ENCODE assay signal across 2 cellular contexts in the genomic region with DNA sequence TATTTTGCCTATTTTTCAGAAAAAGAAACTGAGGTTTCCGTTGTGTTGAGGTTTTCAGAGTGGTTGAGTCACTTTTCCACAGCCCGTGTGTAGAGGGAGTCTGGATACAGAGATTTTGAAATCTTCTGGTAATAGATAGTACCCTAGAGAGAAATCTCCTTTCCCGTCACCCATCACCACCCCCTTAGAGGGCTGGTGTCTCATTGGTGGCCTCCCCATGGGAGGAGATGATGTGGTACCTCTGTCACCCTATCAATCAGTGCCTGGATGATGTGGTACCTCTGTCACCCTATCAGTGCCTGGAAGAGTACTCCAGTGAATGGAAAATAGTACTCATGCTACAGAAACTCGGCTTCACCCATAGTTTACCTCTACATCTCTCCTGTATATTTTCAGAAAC.
TF ChIP-seq lines count a peak whose summit lies in the region.

No MANE protein-coding gene starts in this region.

TF ChIP-seq in HCT116, 20 proteins besides CTCF, POLR2A, EP300 and RAD21 (continued from another document):
- TF ChIP-seq, protein P1, sequence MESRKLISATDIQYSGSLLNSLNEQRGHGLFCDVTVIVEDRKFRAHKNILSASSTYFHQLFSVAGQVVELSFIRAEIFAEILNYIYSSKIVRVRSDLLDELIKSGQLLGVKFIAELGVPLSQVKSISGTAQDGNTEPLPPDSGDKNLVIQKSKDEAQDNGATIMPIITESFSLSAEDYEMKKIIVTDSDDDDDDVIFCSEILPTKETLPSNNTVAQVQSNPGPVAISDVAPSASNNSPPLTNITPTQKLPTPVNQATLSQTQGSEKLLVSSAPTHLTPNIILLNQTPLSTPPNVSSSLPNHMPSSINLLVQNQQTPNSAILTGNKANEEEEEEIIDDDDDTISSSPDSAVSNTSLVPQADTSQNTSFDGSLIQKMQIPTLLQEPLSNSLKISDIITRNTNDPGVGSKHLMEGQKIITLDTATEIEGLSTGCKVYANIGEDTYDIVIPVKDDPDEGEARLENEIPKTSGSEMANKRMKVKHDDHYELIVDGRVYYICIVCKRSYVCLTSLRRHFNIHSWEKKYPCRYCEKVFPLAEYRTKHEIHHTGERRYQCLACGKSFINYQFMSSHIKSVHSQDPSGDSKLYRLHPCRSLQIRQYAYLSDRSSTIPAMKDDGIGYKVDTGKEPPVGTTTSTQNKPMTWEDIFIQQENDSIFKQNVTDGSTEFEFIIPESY (IDR thresholded peaks at IDR 0.05; ENCODE audit: extremely low read depth, insufficient replicate concordance, low read length) = no peak
- TF ChIP-seq TCF7L2 (IDR thresholded peaks at IDR 0.05; ENCODE audit: borderline replicate concordance, extremely low read depth, insufficient read depth, insufficient read length) (no peak), JUND (IDR thresholded peaks at IDR 0.05) (no peak), CBX3 (IDR thresholded peaks at IDR 0.05; ENCODE audit: low read depth) (no peak), CEBPB (IDR thresholded peaks at IDR 0.05; ENCODE audit: low read depth) (no peak), SRF (IDR thresholded peaks at IDR 0.05; ENCODE audit: low read depth) (no peak), ZFX (IDR thresholded peaks at IDR 0.05) (no peak), EGR1 (IDR thresholded peaks at IDR 0.05; ENCODE audit: low read depth) (no peak), SIN3A (IDR thresholded peaks at IDR 0.05; ENCODE audit: low read depth) (no peak), POLR2AphosphoS5 (IDR thresholded peaks at IDR 0.05; ENCODE audit: low read depth, low read length) (no peak), ELF1 (IDR thresholded peaks at IDR 0.05; ENCODE audit: borderline replicate concordance, low read depth) (no peak), ZNF274 (IDR thresholded peaks at IDR 0.05; ENCODE audit: low read depth, low read length) (no peak), SP1 (IDR thresholded peaks at IDR 0.05; ENCODE audit: low read depth) (no peak), YY1 (IDR thresholded peaks at IDR 0.05; ENCODE audit: extremely low read depth, insufficient replicate concordance, low read depth, low read length) (no peak)
- TF ChIP-seq, protein P2, sequence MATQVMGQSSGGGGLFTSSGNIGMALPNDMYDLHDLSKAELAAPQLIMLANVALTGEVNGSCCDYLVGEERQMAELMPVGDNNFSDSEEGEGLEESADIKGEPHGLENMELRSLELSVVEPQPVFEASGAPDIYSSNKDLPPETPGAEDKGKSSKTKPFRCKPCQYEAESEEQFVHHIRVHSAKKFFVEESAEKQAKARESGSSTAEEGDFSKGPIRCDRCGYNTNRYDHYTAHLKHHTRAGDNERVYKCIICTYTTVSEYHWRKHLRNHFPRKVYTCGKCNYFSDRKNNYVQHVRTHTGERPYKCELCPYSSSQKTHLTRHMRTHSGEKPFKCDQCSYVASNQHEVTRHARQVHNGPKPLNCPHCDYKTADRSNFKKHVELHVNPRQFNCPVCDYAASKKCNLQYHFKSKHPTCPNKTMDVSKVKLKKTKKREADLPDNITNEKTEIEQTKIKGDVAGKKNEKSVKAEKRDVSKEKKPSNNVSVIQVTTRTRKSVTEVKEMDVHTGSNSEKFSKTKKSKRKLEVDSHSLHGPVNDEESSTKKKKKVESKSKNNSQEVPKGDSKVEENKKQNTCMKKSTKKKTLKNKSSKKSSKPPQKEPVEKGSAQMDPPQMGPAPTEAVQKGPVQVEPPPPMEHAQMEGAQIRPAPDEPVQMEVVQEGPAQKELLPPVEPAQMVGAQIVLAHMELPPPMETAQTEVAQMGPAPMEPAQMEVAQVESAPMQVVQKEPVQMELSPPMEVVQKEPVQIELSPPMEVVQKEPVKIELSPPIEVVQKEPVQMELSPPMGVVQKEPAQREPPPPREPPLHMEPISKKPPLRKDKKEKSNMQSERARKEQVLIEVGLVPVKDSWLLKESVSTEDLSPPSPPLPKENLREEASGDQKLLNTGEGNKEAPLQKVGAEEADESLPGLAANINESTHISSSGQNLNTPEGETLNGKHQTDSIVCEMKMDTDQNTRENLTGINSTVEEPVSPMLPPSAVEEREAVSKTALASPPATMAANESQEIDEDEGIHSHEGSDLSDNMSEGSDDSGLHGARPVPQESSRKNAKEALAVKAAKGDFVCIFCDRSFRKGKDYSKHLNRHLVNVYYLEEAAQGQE (IDR thresholded peaks at IDR 0.05; ENCODE audit: low read depth) = no peak
- TF ChIP-seq, protein P3, sequence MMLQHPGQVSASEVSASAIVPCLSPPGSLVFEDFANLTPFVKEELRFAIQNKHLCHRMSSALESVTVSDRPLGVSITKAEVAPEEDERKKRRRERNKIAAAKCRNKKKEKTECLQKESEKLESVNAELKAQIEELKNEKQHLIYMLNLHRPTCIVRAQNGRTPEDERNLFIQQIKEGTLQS (IDR thresholded peaks at IDR 0.05) = no peak
- TF ChIP-seq, protein P4, sequence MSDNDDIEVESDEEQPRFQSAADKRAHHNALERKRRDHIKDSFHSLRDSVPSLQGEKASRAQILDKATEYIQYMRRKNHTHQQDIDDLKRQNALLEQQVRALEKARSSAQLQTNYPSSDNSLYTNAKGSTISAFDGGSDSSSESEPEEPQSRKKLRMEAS (IDR thresholded peaks at IDR 0.05) = no peak

TF ChIP-seq in SK-N-SH, 30 proteins besides CTCF, POLR2A, EP300 and RAD21 (continued from another document):
- no peak for TF ChIP-seq POLR2AphosphoS5 (IDR thresholded peaks at IDR 0.05; ENCODE audit: low read depth, low read length)
- TF ChIP-seq, protein P4 (IDR thresholded peaks at IDR 0.05; ENCODE audit: low read depth) = no peak
- TF ChIP-seq RFX5 (IDR thresholded peaks at IDR 0.05; ENCODE audit: low read length) = no peak
- no peak for TF ChIP-seq NFIC (IDR thresholded peaks at IDR 0.05; ENCODE audit: borderline replicate concordance)
- TF ChIP-seq YY1 (IDR thresholded peaks at IDR 0.05; ENCODE audit: low read depth) = no peak
- TF ChIP-seq RCOR1 (IDR thresholded peaks at IDR 0.05; ENCODE audit: low read length) = no peak
- no peak for TF ChIP-seq MXI1 (IDR thresholded peaks at IDR 0.05; ENCODE audit: low read depth, low read length)
- no peak for TF ChIP-seq ELF1 (IDR thresholded peaks at IDR 0.05)
- TF ChIP-seq SMC3 (IDR thresholded peaks at IDR 0.05; ENCODE audit: low read depth, low read length) = no peak
- TF ChIP-seq, protein P5, sequence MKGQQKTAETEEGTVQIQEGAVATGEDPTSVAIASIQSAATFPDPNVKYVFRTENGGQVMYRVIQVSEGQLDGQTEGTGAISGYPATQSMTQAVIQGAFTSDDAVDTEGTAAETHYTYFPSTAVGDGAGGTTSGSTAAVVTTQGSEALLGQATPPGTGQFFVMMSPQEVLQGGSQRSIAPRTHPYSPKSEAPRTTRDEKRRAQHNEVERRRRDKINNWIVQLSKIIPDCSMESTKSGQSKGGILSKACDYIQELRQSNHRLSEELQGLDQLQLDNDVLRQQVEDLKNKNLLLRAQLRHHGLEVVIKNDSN (IDR thresholded peaks at IDR 0.05; ENCODE audit: borderline replicate concordance, low read depth) = no peak
- TF ChIP-seq FOXJ3 (CRISPR knock-in tag; IDR thresholded peaks at IDR 0.05) = no peak
- TF ChIP-seq, protein P1 (IDR thresholded peaks at IDR 0.05; ENCODE audit: borderline replicate concordance, low read depth) = no peak
- TF ChIP-seq MEF2A (IDR thresholded peaks at IDR 0.05; ENCODE audit: borderline replicate concordance, low read depth) = no peak
- TF ChIP-seq FOSL2 (IDR thresholded peaks at IDR 0.05; ENCODE audit: borderline replicate concordance, low read depth) = no peak
- TF ChIP-seq, protein P2 (IDR thresholded peaks at IDR 0.05; ENCODE audit: low read depth, low read length) = no peak
- TF ChIP-seq NRF1 (IDR thresholded peaks at IDR 0.05; ENCODE audit: low read depth, low read length) = no peak
- TF ChIP-seq GABPA (IDR thresholded peaks at IDR 0.05; ENCODE audit: low read depth) = no peak
TF ChIP-seq in SK-N-SH: peak in this region for 0.
